Comparison of ENCODE assay signal across 24 cellular contexts in the genomic region with DNA sequence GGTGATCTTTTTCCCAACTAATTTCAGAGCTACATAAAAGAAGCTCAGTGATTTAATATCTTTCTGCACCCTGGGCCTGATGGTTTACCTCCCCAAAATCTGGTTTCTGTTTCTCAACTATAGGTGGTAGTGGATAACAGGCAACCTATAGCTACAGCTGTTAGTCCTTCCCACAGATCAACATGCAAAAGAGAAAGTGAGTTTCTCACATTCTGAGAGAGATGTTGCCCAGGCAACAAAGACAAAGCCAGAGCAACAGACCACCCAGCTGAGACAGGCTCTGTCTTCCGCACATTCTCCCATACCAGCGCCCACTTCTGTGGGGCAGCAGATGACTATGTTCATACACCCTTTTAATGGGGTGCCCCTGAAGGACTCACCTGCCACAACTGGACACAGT. TPM values are rescaled to one million over a fixed set of nuclear protein-coding genes. Genes with fewer than 3 reads are reported as not detected.
DNase-seq lines count a peak whose midpoint lies in the region; ATAC-seq, FAIRE-seq and TF ChIP-seq lines count a peak whose summit lies in the region.
"Had no signal": no experiment of that assay in that cellular context is flagged by ENCODE, and none has a peak within 500 bp of the region (broad histone marks: within the 10 kb centered on the region; RNA-seq: fewer than 3 reads in every experiment).

No MANE protein-coding gene starts in this region.

- H2BK15ac ChIP-seq in neuronal stem cell (ENCODE audit: low read length) = no peak overlapping the region

- peaks cover 2% of the 10 kb centered on the region for H3K36me3 Mint-ChIP-seq in central memory CD8-positive, alpha-beta T cell (ENCODE audit: insufficient read depth)
- H3K36me3 Mint-ChIP-seq: activated naive CD8-positive, alpha-beta T cell had no signal

- H4K91ac ChIP-seq in neuronal stem cell (ENCODE audit: low read depth, low read length, poor library complexity) = no peak overlapping the region

- no peak for DNase-seq in central memory CD8-positive, alpha-beta T cell (ENCODE audit: low spot score in 2 of 2)
- DNase-seq in iPS-NIHi7 (ENCODE audit: extremely low spot score) (peak; percentile 35), neuronal stem cell (ENCODE audit: low spot score) (peak; percentile 48), RCC 7860 (ENCODE audit: low spot score) (no peak), coronary artery (ENCODE audit: low spot score) (no peak)
- DNase-seq: activated CD8-positive, alpha-beta T cell treated with anti-CD3 and anti-CD28 coated beads for 36 hours; activated effector memory CD4-positive, alpha-beta T cell treated with Interleukin-2 at 50 U/mL for 16 hours; activated T-cell treated with anti-CD3 and anti-CD28 coated beads for 4 hours; anterior cingulate cortex; central memory CD4-positive, alpha-beta T cell; KG1; mammary epithelial cell; NCI-H1417 treated with DMSO at 0.1 percent for 48 hours; NCI-H2081; NCI-H446 treated with DMSO at 0.1 percent for 48 hours; OCI-M1; stimulated activated naive CD8-positive, alpha-beta T cell treated with anti-CD3 and anti-CD28 coated beads, Interleukin-15, amount 100 ng/mL, for 72 hours; T-helper 2 cell; thyroid gland had no signal

- no peak overlapping the region for H3K27ac Mint-ChIP-seq in central memory CD8-positive, alpha-beta T cell (ENCODE audit: low read depth)
- H3K27ac Mint-ChIP-seq: activated CD8-positive, alpha-beta T cell treated with anti-CD3 and anti-CD28 coated beads for 36 hours; activated naive CD8-positive, alpha-beta T cell; stimulated activated naive CD8-positive, alpha-beta T cell treated with anti-CD3 and anti-CD28 coated beads, Interleukin-15, amount 100 ng/mL, for 72 hours had no signal

- H2AK5ac ChIP-seq in neuronal stem cell (ENCODE audit: low read depth, low read length) = no peak overlapping the region

- no peak overlapping the region for H3K4ac ChIP-seq in neuronal stem cell (ENCODE audit: low read length)

- H3K23ac ChIP-seq in neuronal stem cell (ENCODE audit: low read depth, low read length, poor library complexity) = no peak overlapping the region

- no peak overlapping the region for H3K4me3 Mint-ChIP-seq in central memory CD8-positive, alpha-beta T cell
- H3K4me3 Mint-ChIP-seq: activated CD8-positive, alpha-beta T cell treated with anti-CD3 and anti-CD28 coated beads for 36 hours; activated naive CD8-positive, alpha-beta T cell; stimulated activated naive CD8-positive, alpha-beta T cell treated with anti-CD3 and anti-CD28 coated beads, Interleukin-15, amount 100 ng/mL, for 72 hours had no signal

- H3K4me1 ChIP-seq in HUES48 (ENCODE audit: control insufficient read depth, insufficient read depth, low read length) (peaks cover 30% of the 10 kb centered on the region), neuronal stem cell (ENCODE audit: control insufficient read depth in 2 of 2, insufficient read depth in 1 of 2, low read depth in 1 of 2, low read length in 2 of 2) (peaks cover 10 to 37% of the 10 kb centered on the region in 2 donors)
- H3K4me1 ChIP-seq: BLaER1, thyroid gland had no signal

- no peak overlapping the region for H3K4me2 ChIP-seq in neuronal stem cell (ENCODE audit: insufficient read depth, low read length, poor library complexity, severe bottlenecking)
- H3K4me2 ChIP-seq: BLaER1 had no signal

- H3K4me1 Mint-ChIP-seq in central memory CD8-positive, alpha-beta T cell = peaks cover 16% of the 10 kb centered on the region

- no peak overlapping the region for H3K18ac ChIP-seq in neuronal stem cell (ENCODE audit: low read length)

- H3K27ac ChIP-seq in HUES48 (ENCODE audit: low read depth, low read length) (peak overlapping the region; percentile 50), neuronal stem cell (replicated peaks; ENCODE audit: low read length) (no peak overlapping the region), coronary artery (no peak overlapping the region)
- H3K27ac ChIP-seq: BLaER1, thyroid gland had no signal

- no peak overlapping the region for H2BK120ac ChIP-seq in neuronal stem cell (ENCODE audit: low read depth, low read length)

- no peaks in the 10 kb centered on the region for H3K27me3 ChIP-seq in HUES48 (ENCODE audit: control insufficient read depth, insufficient read depth, low read length)
- no peaks in the 10 kb centered on the region for H3K27me3 ChIP-seq in neuronal stem cell (ENCODE audit: control insufficient read depth in 3 of 3, insufficient read depth in 3 of 3, low read depth in 1 of 3, low read length in 3 of 3)
- H3K27me3 ChIP-seq: BLaER1, thyroid gland had no signal

- H2BK5ac ChIP-seq in neuronal stem cell (ENCODE audit: low read length) = no peak overlapping the region

- H3K36me3 ChIP-seq in HUES48 (ENCODE audit: control insufficient read depth, insufficient read depth, low read length) (no peaks in the 10 kb centered on the region), neuronal stem cell (replicated peaks in 1 of 2; ENCODE audit: control insufficient read depth in 2 of 2, insufficient read depth in 2 of 2, low read length in 2 of 2) (no peaks in the 10 kb centered on the region)
- H3K36me3 ChIP-seq: BLaER1, thyroid gland had no signal

- H3K9ac ChIP-seq in HUES48 (ENCODE audit: low read depth, low read length) = 0 out of 2 replicates have a peak overlapping the region, but pooled peaks have one; percentile 23
- H3K9ac ChIP-seq in neuronal stem cell (ENCODE audit: low read depth, low read length, poor library complexity) = no peak overlapping the region
- H3K9ac ChIP-seq: BLaER1 had no signal

- WGBS in neuronal stem cell (ENCODE audit: extremely low coverage in 2 of 2, insufficient read length in 2 of 2, insufficient replicate concordance in 1 of 2), 2 donors = no CpG with 5 or more reads among the region's 2 CpGs

- no peak overlapping the region for H2BK12ac ChIP-seq in neuronal stem cell (ENCODE audit: low read length)

- H3K4me3 ChIP-seq in HUES48 (ENCODE audit: low read depth, low read length) (no peak overlapping the region), neuronal stem cell (ENCODE audit: low read length in 2 of 2) (no peak overlapping the region), coronary artery (no peak overlapping the region)
- H3K4me3 ChIP-seq: BLaER1, thyroid gland had no signal

- no peak overlapping the region for H2AFZ ChIP-seq in neuronal stem cell (ENCODE audit: low read length)

- no peaks in the 10 kb centered on the region for H3K27me3 Mint-ChIP-seq in central memory CD8-positive, alpha-beta T cell
- H3K27me3 Mint-ChIP-seq: activated CD8-positive, alpha-beta T cell treated with anti-CD3 and anti-CD28 coated beads for 36 hours had no signal

- ATAC-seq in central memory CD8-positive, alpha-beta T cell (replicated peaks; ENCODE audit: extremely low read depth, poor library complexity, severe bottlenecking) = peak; percentile 44
- ATAC-seq in GM18502 (IDR thresholded peaks at IDR 0.05; ENCODE audit: poor library complexity, unreplicated experiment) = no peak
- ATAC-seq: activated CD8-positive, alpha-beta T cell treated with anti-CD3 and anti-CD28 coated beads for 36 hours; stimulated activated naive CD8-positive, alpha-beta T cell treated with anti-CD3 and anti-CD28 coated beads, Interleukin-15, amount 100 ng/mL, for 72 hours had no signal

- H3K9me3 Mint-ChIP-seq in central memory CD8-positive, alpha-beta T cell = no peaks in the 10 kb centered on the region

- no peak overlapping the region for H4K8ac ChIP-seq in neuronal stem cell (ENCODE audit: low read depth, low read length)

- H3K9me3 ChIP-seq in HUES48 (ENCODE audit: control insufficient read depth, insufficient read depth, low read length) (no peaks in the 10 kb centered on the region), neuronal stem cell (replicated peaks in 1 of 2; ENCODE audit: control insufficient read depth in 2 of 2, insufficient read depth in 1 of 2, low read depth in 1 of 2, low read length in 2 of 2) (no peaks in the 10 kb centered on the region)
- H3K9me3 ChIP-seq: BLaER1, thyroid gland had no signal

- no peak for TF ChIP-seq CTCF in coronary artery (IDR thresholded peaks at IDR 0.05)

- H3K14ac ChIP-seq in neuronal stem cell (ENCODE audit: low read length) = no peak overlapping the region

- H3K79me1 ChIP-seq in neuronal stem cell (ENCODE audit: low read depth, low read length) = no peaks in the 10 kb centered on the region

- FAIRE-seq in RCC 7860 (lab: Jason Lieb, UNC) = no peak
- FAIRE-seq: G401.6 had no signal

RNA-seq across cellular contexts. Expression of a gene that starts 40.7 kb away (rescaled TPM):
- 52.9 TPM for polyA plus RNA-seq in neuronal stem cell (2013, experiment 1 of 2)
- polyA plus RNA-seq in neuronal stem cell (2013, experiment 2 of 2) = 52.6 TPM

Comparison
In these comparisons a context has a peak if more than half of its experiments do, and no peak if none do; other contexts are left out.
1. DNase-seq: peak in iPS-NIHi7 (single experiment) and neuronal stem cell (single experiment); none in central memory CD8-positive, alpha-beta T cell (0 of 2), RCC 7860 (single experiment) and coronary artery (single experiment).